8 cellular contexts compared by ENCODE assay signal in the genomic region with DNA sequence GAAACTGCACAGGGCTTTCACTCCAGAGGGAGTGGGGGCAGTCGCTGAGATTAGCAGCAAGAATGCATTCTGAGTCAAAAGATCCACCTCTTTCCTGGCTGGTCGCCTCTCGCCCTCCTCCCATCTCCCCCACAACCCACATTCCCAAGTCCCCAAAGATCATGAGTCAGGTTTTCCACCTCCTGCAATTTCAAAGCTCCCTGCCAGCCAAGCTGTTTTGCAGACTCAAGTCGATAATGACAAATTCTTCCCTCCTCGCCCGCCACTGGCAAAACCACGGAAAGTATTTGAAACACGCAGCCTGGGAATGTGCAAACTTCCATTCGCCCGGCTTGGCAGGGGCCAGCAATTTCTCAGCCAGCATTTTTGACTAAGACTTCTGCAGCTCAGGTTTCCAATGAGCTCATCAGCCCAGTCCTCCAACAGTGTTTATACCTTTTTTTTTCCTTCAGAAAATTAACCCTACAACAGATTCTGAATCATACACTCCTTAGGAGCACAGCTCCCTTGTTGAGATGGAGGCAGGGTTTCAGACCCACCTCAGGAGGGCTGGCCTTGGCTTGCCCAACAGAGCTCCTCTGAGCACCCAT.
DNase-seq lines count a peak whose midpoint lies in the region; ATAC-seq and TF ChIP-seq lines count a peak whose summit lies in the region.
"Had no signal": no experiment of that assay in that cellular context is flagged by ENCODE, and none has a peak within 500 bp of the region (broad histone marks: within the 10 kb centered on the region; RNA-seq: fewer than 3 reads in every experiment).

No MANE protein-coding gene starts in this region.

- no peaks in the 10 kb centered on the region for H3K36me3 ChIP-seq in IMR-90 (ENCODE audit: control insufficient read depth, insufficient read depth, low read length)
- H3K36me3 ChIP-seq in gastrocnemius medialis, result no peaks in the 10 kb centered on the region

- H2AK9ac ChIP-seq in IMR-90 (replicated peaks; ENCODE audit: low read depth, low read length, poor library complexity), result peak overlapping the region; percentile 26

- H4K20me1 ChIP-seq in IMR-90 (ENCODE audit: insufficient read depth, low read length), result no peaks in the 10 kb centered on the region

- H3K79me1 ChIP-seq in IMR-90 (ENCODE audit: low read depth in 1 of 2, low read length in 2 of 2), result peaks cover 0 to 19% of the 10 kb centered on the region in 2 experiments; a peak in 2 of 4 replicates

- no peak overlapping the region for H3K27ac Mint-ChIP-seq in activated CD4-positive, alpha-beta memory T cell treated with anti-CD3 and anti-CD28 coated beads, Interleukin-2, amount 10 ng/mL, durations not matched to agents 7 days and 5 days
- H3K27ac Mint-ChIP-seq: activated B cell treated with CpG ODN at 0.5 μM for 24 hours had no signal

- peak overlapping the region; percentile 85 for H2AK5ac ChIP-seq in IMR-90 (ENCODE audit: low read depth, low read length)

- peaks cover 22% of the 10 kb centered on the region for H3K9me1 ChIP-seq in IMR-90 (ENCODE audit: insufficient read depth, low read length)

- H4K8ac ChIP-seq in IMR-90 (ENCODE audit: low read depth in 2 of 2, low read length in 2 of 2), result peak overlapping the region in 1 of 2 experiments; percentile 78; a peak in 2 of 4 replicates

- DNase-seq in IMR-90 (peak; percentile 100), astrocyte of the spinal cord (ENCODE audit: low read depth, low spot score) (peak; percentile 100), iPS DF 4.7 (ENCODE audit: extremely low read depth, low spot score) (peak; percentile 94), gastrocnemius medialis (peak; percentile 77 to 89), OCI-M2 (lab: John Stamatoyannopoulos, UW; ENCODE audit: unreplicated experiment) (no peak), midbrain (lab: John Stamatoyannopoulos, UW) (no peak)
- no peak for DNase-seq in activated CD4-positive, alpha-beta memory T cell treated with anti-CD3 and anti-CD28 coated beads, Interleukin-2, amount 10 ng/mL, durations not matched to agents 7 days and 5 days
- DNase-seq: activated B cell treated with CpG ODN at 0.5 μM for 24 hours had no signal

- TF ChIP-seq RAD21 in IMR-90 (IDR thresholded peaks at IDR 0.05; ENCODE audit: low read length), result no peak

- H2AFZ ChIP-seq in IMR-90 (replicated peaks; ENCODE audit: low read length, poor library complexity), result peak overlapping the region; percentile 52

- H4K5ac ChIP-seq in IMR-90 (ENCODE audit: low read depth, low read length), result no peak overlapping the region

- H2BK20ac ChIP-seq in IMR-90 (ENCODE audit: low read depth, low read length), result peak overlapping the region; percentile 98

- intact Hi-C loops in IMR-90 (cut with micrococcal nuclease) (no loop called here), gastrocnemius medialis (cut with DNase I; ENCODE audit: low total_unique reads) (no loop called here)

- POLR2A ChIA-PET in IMR-90 (lab: Charles Lee; ENCODE audit: unreplicated experiment), result interaction anchor here (0.6 kb wide), 3 partner anchors 159 to 896 kb away, joined by 3 to 4 read pairs (median 3); no protein-coding TSS in a partner anchor
- POLR2A ChIA-PET in activated CD4-positive, alpha-beta memory T cell treated with anti-CD3 and anti-CD28 coated beads, Interleukin-2, amount 10 ng/mL, durations not matched to agents 7 days and 5 days (lab: Charles Lee), result interaction anchor here (0.6 kb wide), 1 partner anchor 257 kb away, joined by 4 read pairs; no protein-coding TSS in a partner anchor

- CTCF ChIA-PET in IMR-90 (lab: Yijun Ruan, JAX), result interaction anchor here (0.5 to 0.6 kb wide), 2 partner anchors 446 to 1027 kb away, joined by 3 to 6 read pairs; no protein-coding TSS in a partner anchor
- CTCF ChIA-PET in activated CD4-positive, alpha-beta memory T cell treated with anti-CD3 and anti-CD28 coated beads, Interleukin-2, amount 10 ng/mL, durations not matched to agents 7 days and 5 days (lab: Charles Lee), result interaction anchor here (1.1 kb wide), 1 partner anchor 20 kb away, joined by 3 read pairs; no protein-coding TSS in a partner anchor

- H3K4me3 Mint-ChIP-seq in activated CD4-positive, alpha-beta memory T cell treated with anti-CD3 and anti-CD28 coated beads, Interleukin-2, amount 10 ng/mL, durations not matched to agents 7 days and 5 days, result no peak overlapping the region
- H3K4me3 Mint-ChIP-seq: activated B cell treated with CpG ODN at 0.5 μM for 24 hours had no signal

- TF ChIP-seq POLR2A in IMR-90 (IDR thresholded peaks at IDR 0.05; ENCODE audit: low read depth, low read length) (no peak), gastrocnemius medialis (IDR thresholded peaks at IDR 0.05) (no peak)

- no TSS peak for BruUV-seq in IMR-90 (replicated peaks; lab: Mats Ljungman, UMichigan)

- dilution Hi-C loops in IMR-90 (cut with HindIII; ENCODE audit: low sequenced_read_pairs, unreplicated experiment), result no loop called here

- H3K27me3 Mint-ChIP-seq in activated CD4-positive, alpha-beta memory T cell treated with anti-CD3 and anti-CD28 coated beads, Interleukin-2, amount 10 ng/mL, durations not matched to agents 7 days and 5 days, result peaks cover 13% of the 10 kb centered on the region

- peak overlapping the region; percentile 54 for H3K27ac ChIP-seq in IMR-90 (ENCODE audit: insufficient read depth, low read length)
- H3K27ac ChIP-seq in gastrocnemius medialis, result peak overlapping the region; percentile 42 to 71 (median 61)

- H3K27me3 ChIP-seq in IMR-90 (ENCODE audit: control insufficient read depth, insufficient read depth, low read length) (no peaks in the 10 kb centered on the region), gastrocnemius medialis (no peaks in the 10 kb centered on the region)

- H2BK5ac ChIP-seq in IMR-90 (ENCODE audit: low read depth, low read length, poor library complexity, severe bottlenecking), result peak overlapping the region; percentile 66

- H3K4me1 ChIP-seq in IMR-90 (ENCODE audit: control insufficient read depth, insufficient read depth, low read length) (peaks cover 20% of the 10 kb centered on the region), gastrocnemius medialis (peaks cover 35 to 39% of the 10 kb centered on the region in 2 donors)

- H3K4me2 ChIP-seq in IMR-90 (ENCODE audit: low read depth, low read length), result no peak overlapping the region

- peak overlapping the region; percentile 73 for H4K91ac ChIP-seq in IMR-90 (ENCODE audit: insufficient read depth, low read depth, low read length)

- peak overlapping the region; percentile 90 for H3K4ac ChIP-seq in IMR-90 (ENCODE audit: low read depth, low read length)

- H3K9me3 Mint-ChIP-seq in activated CD4-positive, alpha-beta memory T cell treated with anti-CD3 and anti-CD28 coated beads, Interleukin-2, amount 10 ng/mL, durations not matched to agents 7 days and 5 days, result peaks cover 4% of the 10 kb centered on the region
- H3K9me3 Mint-ChIP-seq: activated B cell treated with CpG ODN at 0.5 μM for 24 hours had no signal

- no peak overlapping the region for H3K4me3 ChIP-seq in IMR-90 (ENCODE audit: insufficient read depth, low read depth, low read length)
- H3K4me3 ChIP-seq in astrocyte of the spinal cord (ENCODE audit: low read depth, low read length), result no peak overlapping the region
- no peak overlapping the region for H3K4me3 ChIP-seq in gastrocnemius medialis

- H3K18ac ChIP-seq in IMR-90 (ENCODE audit: low read depth, low read length), result peak overlapping the region; percentile 30

- in situ Hi-C loops in IMR-90 (cut with MboI; ENCODE audit: low sequenced_read_pairs), result no loop called here
- in situ Hi-C loops in astrocyte of the spinal cord (cut with HindIII; ENCODE audit: low sequenced_read_pairs), result no loop called here
- in situ Hi-C loops in gastrocnemius medialis (cut with MboI; ENCODE audit: low sequenced_read_pairs in 4 of 4), result no loop called here

- H2BK15ac ChIP-seq in IMR-90 (ENCODE audit: low read depth, low read length), result peak overlapping the region; percentile 71; the same call in 1 of the 3 replicates

- WGBS in IMR-90 (ENCODE audit: extremely low coverage in 2 of 2, insufficient read length in 1 of 2), 2 experiments, result 0% methylated on average over 5 of the region's 10 CpGs; no CpG with 5 or more reads in 1 of the 2 experiments

- peak overlapping the region; percentile 83 for H2BK120ac ChIP-seq in IMR-90 (ENCODE audit: low read depth, low read length)

- H3K36me3 Mint-ChIP-seq in activated CD4-positive, alpha-beta memory T cell treated with anti-CD3 and anti-CD28 coated beads, Interleukin-2, amount 10 ng/mL, durations not matched to agents 7 days and 5 days (ENCODE audit: low read depth), result no peaks in the 10 kb centered on the region

- 0 out of 2 replicates have a peak, but pooled peaks have one; percentile 0 for TF ChIP-seq CTCF in IMR-90 (conservative IDR thresholded peaks at IDR 0.05; ENCODE audit: low read depth, low read length)
- TF ChIP-seq CTCF in astrocyte of the spinal cord (IDR thresholded peaks at IDR 0.05; ENCODE audit: low read depth, low read length), result no peak
- TF ChIP-seq CTCF in gastrocnemius medialis (IDR thresholded peaks at IDR 0.05 in 4 of 5, conservative IDR thresholded peaks at IDR 0.05 in 1 of 5), result no peak

- H3K9me3 ChIP-seq in IMR-90 (ENCODE audit: control insufficient read depth, insufficient read depth, low read length) (0 out of 2 replicates have a peak, but pooled peaks cover 4% of the 10 kb centered on the region), gastrocnemius medialis (no peaks in the 10 kb centered on the region)

- no peak overlapping the region for H3K23ac ChIP-seq in IMR-90 (ENCODE audit: low read depth, low read length)

- no peaks in the 10 kb centered on the region for H3K4me1 Mint-ChIP-seq in activated CD4-positive, alpha-beta memory T cell treated with anti-CD3 and anti-CD28 coated beads, Interleukin-2, amount 10 ng/mL, durations not matched to agents 7 days and 5 days

- H3K14ac ChIP-seq in IMR-90 (replicated peaks; ENCODE audit: low read depth, low read length), result peak overlapping the region; percentile 69

- peak; percentile 85 for ATAC-seq in IMR-90 (ENCODE audit: low read depth)
- ATAC-seq in gastrocnemius medialis, result peak; percentile 84 to 86

- H3K9ac ChIP-seq in IMR-90 (ENCODE audit: low read depth, low read length), result no peak overlapping the region

- no peak overlapping the region for H3K56ac ChIP-seq in IMR-90 (ENCODE audit: extremely low read depth, insufficient read depth, low read length)

TF ChIP-seq in IMR-90, 13 proteins besides CTCF, POLR2A, EP300 and RAD21 (continues in another document):
- TF ChIP-seq, protein P1, sequence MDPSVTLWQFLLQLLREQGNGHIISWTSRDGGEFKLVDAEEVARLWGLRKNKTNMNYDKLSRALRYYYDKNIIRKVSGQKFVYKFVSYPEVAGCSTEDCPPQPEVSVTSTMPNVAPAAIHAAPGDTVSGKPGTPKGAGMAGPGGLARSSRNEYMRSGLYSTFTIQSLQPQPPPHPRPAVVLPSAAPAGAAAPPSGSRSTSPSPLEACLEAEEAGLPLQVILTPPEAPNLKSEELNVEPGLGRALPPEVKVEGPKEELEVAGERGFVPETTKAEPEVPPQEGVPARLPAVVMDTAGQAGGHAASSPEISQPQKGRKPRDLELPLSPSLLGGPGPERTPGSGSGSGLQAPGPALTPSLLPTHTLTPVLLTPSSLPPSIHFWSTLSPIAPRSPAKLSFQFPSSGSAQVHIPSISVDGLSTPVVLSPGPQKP (IDR thresholded peaks at IDR 0.05; ENCODE audit: borderline replicate concordance, low read depth, low read length), result no peak
- TF ChIP-seq CHD1 (IDR thresholded peaks at IDR 0.05; ENCODE audit: low read depth, low read length) (peak; percentile 88; the same call in 1 of the 2 replicates), SMC3 (IDR thresholded peaks at IDR 0.05; ENCODE audit: low read depth, low read length) (peak; percentile 4; the same call in 1 of the 2 replicates)

Comparison
In these comparisons a context has a peak if more than half of its experiments do, and no peak if none do; other contexts are left out.
1. DNase-seq: peak in IMR-90 (single experiment), astrocyte of the spinal cord (single experiment), iPS DF 4.7 (single experiment) and gastrocnemius medialis (2 of 2); none in OCI-M2 (single experiment), activated CD4-positive, alpha-beta memory T cell treated with anti-CD3 and anti-CD28 coated beads, Interleukin-2, amount 10 ng/mL, durations not matched to agents 7 days and 5 days (single experiment) and midbrain (single experiment).